ENCODE assay signal across 15 cellular contexts in genomic region chr4:183960912-183961569, GRCh38. TPM values are rescaled to one million over a fixed set of nuclear protein-coding genes. Genes with fewer than 3 reads are reported as not detected.
DNase-seq lines count a peak whose midpoint lies in the region; ATAC-seq and TF ChIP-seq lines count a peak whose summit lies in the region.
"Had no signal": no experiment of that assay in that cellular context is flagged by ENCODE, and none has a peak within 500 bp of the region (broad histone marks: within the 10 kb centered on the region; RNA-seq: fewer than 3 reads in every experiment).

No MANE protein-coding gene starts in this region.

- peaks cover 38% of the 10 kb centered on the region for H3K4me1 Mint-ChIP-seq in WTC11
- H3K4me1 Mint-ChIP-seq in activated naive CD8-positive, alpha-beta T cell treated with anti-CD3 and anti-CD28 coated beads, Interleukin-2, amount 50 U/mL, for 24 hours = no peaks in the 10 kb centered on the region
- H3K4me1 Mint-ChIP-seq: activated CD4-positive, alpha-beta T cell treated with anti-CD3 and anti-CD28 coated beads, Interleukin-2, amount 10 ng/mL, durations not matched to agents 24 days and 14 days had no signal

- peak overlapping the region; percentile 11 to 77 (median 36) for H3K4me3 ChIP-seq in skeletal muscle tissue (ENCODE audit: low read length in 3 of 3)
- H3K4me3 ChIP-seq: GM23248, upper lobe of right lung had no signal

- H3K27ac Mint-ChIP-seq in WTC11 = no peak overlapping the region
- no peak overlapping the region for H3K27ac Mint-ChIP-seq in activated naive CD8-positive, alpha-beta T cell treated with anti-CD3 and anti-CD28 coated beads, Interleukin-2, amount 50 U/mL, for 24 hours
- H3K27ac Mint-ChIP-seq: activated CD4-positive, alpha-beta T cell treated with anti-CD3 and anti-CD28 coated beads, Interleukin-2, amount 10 ng/mL, durations not matched to agents 24 days and 14 days; activated T-helper 1 cell treated with anti-CD3 and anti-CD28 coated beads, Interleukin-12 subunit alpha, Interleukin-12 subunit beta, Interleukin-2, Interleukin-4 antibody, amounts not matched to agents 30 ng/mL and 10 ng/mL and 1 ng/mL, durations not matched to agents 14 hours and 24 hours and 36 hours; brain had no signal

- no peaks in the 10 kb centered on the region for H3K9me3 Mint-ChIP-seq in WTC11
- no peaks in the 10 kb centered on the region for H3K9me3 Mint-ChIP-seq in activated naive CD8-positive, alpha-beta T cell treated with anti-CD3 and anti-CD28 coated beads, Interleukin-2, amount 50 U/mL, for 24 hours
- H3K9me3 Mint-ChIP-seq: activated CD4-positive, alpha-beta T cell treated with anti-CD3 and anti-CD28 coated beads, Interleukin-2, amount 10 ng/mL, durations not matched to agents 24 days and 14 days; activated T-helper 1 cell treated with anti-CD3 and anti-CD28 coated beads, Interleukin-12 subunit alpha, Interleukin-12 subunit beta, Interleukin-2, Interleukin-4 antibody, amounts not matched to agents 30 ng/mL and 10 ng/mL and 1 ng/mL, durations not matched to agents 14 hours and 24 hours and 36 hours had no signal

- no peaks in the 10 kb centered on the region for H3K27me3 ChIP-seq in skeletal muscle tissue (ENCODE audit: control insufficient read depth in 3 of 3, insufficient read depth in 3 of 3, low read length in 3 of 3)
- H3K27me3 ChIP-seq: upper lobe of right lung had no signal

- POLR2A ChIA-PET in WTC11 (lab: Charles Lee) = no interaction called here

- CTCF ChIA-PET in WTC11 (lab: Charles Lee) = interaction anchor here (1.6 kb wide), 1 partner anchor 207 kb away, joined by 8 read pairs; no protein-coding TSS in a partner anchor

- H3K36me3 Mint-ChIP-seq in WTC11 = no peaks in the 10 kb centered on the region
- no peaks in the 10 kb centered on the region for H3K36me3 Mint-ChIP-seq in activated naive CD8-positive, alpha-beta T cell treated with anti-CD3 and anti-CD28 coated beads, Interleukin-2, amount 50 U/mL, for 24 hours (ENCODE audit: low read depth)

- no peak overlapping the region for H3K27ac ChIP-seq in skeletal muscle tissue (ENCODE audit: low read depth, low read length)
- H3K27ac ChIP-seq: GM23248, upper lobe of right lung had no signal

- no peaks in the 10 kb centered on the region for H3K27me3 Mint-ChIP-seq in WTC11 (ENCODE audit: low read depth)
- H3K27me3 Mint-ChIP-seq in activated naive CD8-positive, alpha-beta T cell treated with anti-CD3 and anti-CD28 coated beads, Interleukin-2, amount 50 U/mL, for 24 hours = peaks cover 14% of the 10 kb centered on the region
- H3K27me3 Mint-ChIP-seq: brain had no signal

- peak overlapping the region in 2 of 3 donors; percentile 34 to 35 for H3K9ac ChIP-seq in skeletal muscle tissue (ENCODE audit: low read depth in 1 of 3, low read length in 3 of 3)
- H3K9ac ChIP-seq: GM23248 had no signal

- peaks cover 5 to 14% (median 14%) of the 10 kb centered on the region in 3 donors for H3K4me1 ChIP-seq in skeletal muscle tissue (ENCODE audit: control insufficient read depth in 3 of 3, insufficient read depth in 3 of 3, low read length in 3 of 3)
- H3K4me1 ChIP-seq: upper lobe of right lung had no signal

- DNase-seq in DMS153 treated with DMSO at 0.1 percent for 48 hours (lab: John Stamatoyannopoulos, UW; ENCODE audit: unreplicated experiment) (peak; percentile 4), DMS153 (lab: John Stamatoyannopoulos, UW) (no peak), WTC11 (ENCODE audit: low spot score) (no peak), kidney tubule cell (ENCODE audit: low spot score) (peak; percentile 75), kidney glomerular epithelial cell (lab: John Stamatoyannopoulos, UW) (no peak), NCI-H1048 (lab: John Stamatoyannopoulos, UW) (no peak)
- DNase-seq in activated naive CD8-positive, alpha-beta T cell treated with anti-CD3 and anti-CD28 coated beads, Interleukin-2, amount 50 U/mL, for 24 hours = no peak
- DNase-seq: 8988T; activated CD4-positive, alpha-beta T cell treated with anti-CD3 and anti-CD28 coated beads, Interleukin-2, amount 10 ng/mL, durations not matched to agents 24 days and 14 days; GM23248; T-helper 1 cell; upper lobe of right lung had no signal

- no peaks in the 10 kb centered on the region for H3K9me3 ChIP-seq in skeletal muscle tissue (ENCODE audit: control insufficient read depth in 3 of 3, low read length in 3 of 3)
- H3K9me3 ChIP-seq: upper lobe of right lung had no signal

- no peak for TF ChIP-seq CTCF in WTC11 (IDR thresholded peaks at IDR 0.05)

- peak; percentile 62 for ATAC-seq in WTC11
- ATAC-seq in activated naive CD8-positive, alpha-beta T cell treated with anti-CD3 and anti-CD28 coated beads, Interleukin-2, amount 50 U/mL, for 24 hours = no peak
- ATAC-seq: upper lobe of right lung had no signal

- H3K4me3 Mint-ChIP-seq in WTC11 = no peak overlapping the region
- H3K4me3 Mint-ChIP-seq in activated naive CD8-positive, alpha-beta T cell treated with anti-CD3 and anti-CD28 coated beads, Interleukin-2, amount 50 U/mL, for 24 hours = no peak overlapping the region
- H3K4me3 Mint-ChIP-seq: activated CD4-positive, alpha-beta T cell treated with anti-CD3 and anti-CD28 coated beads, Interleukin-2, amount 10 ng/mL, durations not matched to agents 24 days and 14 days; activated T-helper 1 cell treated with anti-CD3 and anti-CD28 coated beads, Interleukin-12 subunit alpha, Interleukin-12 subunit beta, Interleukin-2, Interleukin-4 antibody, amounts not matched to agents 30 ng/mL and 10 ng/mL and 1 ng/mL, durations not matched to agents 14 hours and 24 hours and 36 hours had no signal

- no peaks in the 10 kb centered on the region for H3K36me3 ChIP-seq in skeletal muscle tissue (ENCODE audit: control insufficient read depth in 3 of 3, insufficient read depth in 3 of 3, low read length in 3 of 3)
- H3K36me3 ChIP-seq: upper lobe of right lung had no signal

TF ChIP-seq in WTC11, 78 proteins besides CTCF, POLR2A, EP300 and RAD21:
- no peak for TF ChIP-seq FOXJ3 (CRISPR knock-in tag; IDR thresholded peaks at IDR 0.05; ENCODE audit: borderline replicate concordance)
- no peak for TF ChIP-seq ZNF138 (CRISPR knock-in tag; conservative IDR thresholded peaks at IDR 0.05)
- TF ChIP-seq ATF3 (CRISPR knock-in tag; conservative IDR thresholded peaks at IDR 0.05) = no peak
- no peak for TF ChIP-seq USF1 (CRISPR knock-in tag; IDR thresholded peaks at IDR 0.05)
- TF ChIP-seq ZSCAN18 (CRISPR knock-in tag; IDR thresholded peaks at IDR 0.05) = no peak
- TF ChIP-seq FOXK1 (CRISPR knock-in tag; IDR thresholded peaks at IDR 0.05) = no peak
- TF ChIP-seq KAT7 (CRISPR knock-in tag; IDR thresholded peaks at IDR 0.05; ENCODE audit: borderline replicate concordance) = no peak
- no peak for TF ChIP-seq NR1H2 (CRISPR knock-in tag; IDR thresholded peaks at IDR 0.05)
- no peak for TF ChIP-seq SP1 (CRISPR knock-in tag; conservative IDR thresholded peaks at IDR 0.05)
- TF ChIP-seq NFYB (CRISPR knock-in tag; conservative IDR thresholded peaks at IDR 0.05; ENCODE audit: low read depth) = no peak
- no peak for TF ChIP-seq TP53 (CRISPR knock-in tag; IDR thresholded peaks at IDR 0.05)
- TF ChIP-seq JAZF1 (CRISPR knock-in tag; IDR thresholded peaks at IDR 0.05) = no peak
- TF ChIP-seq NFE2L1 (CRISPR knock-in tag; IDR thresholded peaks at IDR 0.05) = no peak
- no peak for TF ChIP-seq ELF4 (CRISPR knock-in tag; IDR thresholded peaks at IDR 0.05; ENCODE audit: low read depth)
- TF ChIP-seq TEAD4 (CRISPR knock-in tag; IDR thresholded peaks at IDR 0.05) = no peak
- no peak for TF ChIP-seq NR2C2 (CRISPR knock-in tag; IDR thresholded peaks at IDR 0.05)

RNA-seq across cellular contexts. Expression of gene STOX2, which starts 55.9 kb away (rescaled TPM):
- total RNA-seq in WTC11 (2021) (23.1 to 31.6 TPM (median 24.9 TPM) in 3 replicates), skeletal muscle tissue (9.4 TPM)
- total RNA-seq: activated CD4-positive, alpha-beta T cell treated with anti-CD3 and anti-CD28 coated beads, Interleukin-2, amount 10 ng/mL, durations not matched to agents 24 days and 14 days; activated T-helper 1 cell treated with anti-CD3 and anti-CD28 coated beads, Interleukin-12 subunit alpha, Interleukin-12 subunit beta, Interleukin-2, Interleukin-4 antibody, amounts not matched to agents 30 ng/mL and 10 ng/mL and 1 ng/mL, durations not matched to agents 14 hours and 24 hours and 36 hours; GM23248 had no signal

Comparison
In these comparisons a context has a peak if more than half of its experiments do, and no peak if none do; other contexts are left out.
1. DNase-seq: peak in DMS153 treated with DMSO at 0.1 percent for 48 hours (single experiment) and kidney tubule cell (single experiment); none in DMS153 (single experiment), WTC11 (single experiment), kidney glomerular epithelial cell (single experiment), activated naive CD8-positive, alpha-beta T cell treated with anti-CD3 and anti-CD28 coated beads, Interleukin-2, amount 50 U/mL, for 24 hours (single experiment) and NCI-H1048 (single experiment).